ENCODE assay signal across 10 cellular contexts in the genomic region with DNA sequence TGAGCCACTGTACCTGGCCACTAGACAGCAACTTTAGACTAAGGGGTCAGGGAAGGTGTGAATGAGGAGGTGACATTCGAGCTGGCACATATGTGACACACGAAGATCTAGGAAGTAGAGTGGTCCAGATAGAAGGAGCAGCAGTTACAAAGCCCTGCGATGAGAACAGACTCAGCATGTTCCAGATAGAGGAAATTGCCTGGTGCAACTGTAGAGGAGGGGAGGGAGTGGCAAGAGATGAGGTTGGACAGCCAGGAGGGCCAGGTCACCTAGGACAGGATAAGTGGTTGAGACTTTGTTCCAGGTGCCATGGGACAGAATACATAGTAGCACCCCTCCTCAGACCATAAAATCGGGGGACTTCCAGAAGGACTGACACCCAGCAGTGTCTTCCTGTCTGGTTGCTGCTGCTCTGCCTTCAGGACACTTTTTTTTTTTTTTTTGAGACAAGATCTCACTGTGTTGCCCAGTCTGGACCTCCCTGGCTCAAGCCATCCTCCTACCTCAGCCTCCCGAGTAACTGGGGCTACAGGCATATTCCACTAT. TPM values are rescaled to one million over a fixed set of nuclear protein-coding genes. Genes with fewer than 3 reads are reported as not detected.
DNase-seq lines count a peak whose midpoint lies in the region; ATAC-seq and TF ChIP-seq lines count a peak whose summit lies in the region.
"Had no signal": no experiment of that assay in that cellular context is flagged by ENCODE, and none has a peak within 500 bp of the region (broad histone marks: within the 10 kb centered on the region; RNA-seq: fewer than 3 reads in every experiment).

No MANE protein-coding gene starts in this region.

- POLR2A ChIA-PET in Panc1 (lab: Charles Lee), result no interaction called here

- peak overlapping the region in 3 of 5 experiments; percentile 20 to 95 (median 80) for H3K27ac Mint-ChIP-seq in brain
- H3K27ac Mint-ChIP-seq in stimulated activated naive CD8-positive, alpha-beta T cell treated with anti-CD3 and anti-CD28 coated beads, Interleukin-15, amount 100 ng/mL, for 72 hours, result no peak overlapping the region

- no peaks in the 10 kb centered on the region for H3K27me3 Mint-ChIP-seq in brain
- H3K27me3 Mint-ChIP-seq in stimulated activated naive CD8-positive, alpha-beta T cell treated with anti-CD3 and anti-CD28 coated beads, Interleukin-15, amount 100 ng/mL, for 72 hours, result no peaks in the 10 kb centered on the region

- no peak for TF ChIP-seq CTCF in Panc1 (IDR thresholded peaks at IDR 0.05)
- no peak for TF ChIP-seq CTCF in brain (conservative IDR thresholded peaks at IDR 0.05)
- no peak for TF ChIP-seq CTCF in liver (IDR thresholded peaks at IDR 0.05; ENCODE audit: low read depth, low read length, missing input control)

- H3K4me3 Mint-ChIP-seq in brain, result peak overlapping the region in 1 of 5 experiments; percentile 13
- H3K4me3 Mint-ChIP-seq in stimulated activated naive CD8-positive, alpha-beta T cell treated with anti-CD3 and anti-CD28 coated beads, Interleukin-15, amount 100 ng/mL, for 72 hours, result no peak overlapping the region

- peaks cover 51% of the 10 kb centered on the region for H3K4me1 Mint-ChIP-seq in brain
- peaks cover 39% of the 10 kb centered on the region for H3K4me1 Mint-ChIP-seq in stimulated activated naive CD8-positive, alpha-beta T cell treated with anti-CD3 and anti-CD28 coated beads, Interleukin-15, amount 100 ng/mL, for 72 hours

- H3K9me3 ChIP-seq in Panc1 (ENCODE audit: control insufficient read depth, insufficient read depth, low read depth, low read length), result no peaks in the 10 kb centered on the region
- H3K9me3 ChIP-seq in liver (ENCODE audit: control insufficient read depth in 4 of 4, low read length in 3 of 4), result no peaks in the 10 kb centered on the region
- H3K9me3 ChIP-seq in subcutaneous abdominal adipose tissue (ENCODE audit: control insufficient read depth in 5 of 5, low read length in 5 of 5), result no peaks in the 10 kb centered on the region

- no peak overlapping the region for H3K9ac ChIP-seq in liver (ENCODE audit: low read depth in 1 of 2, low read length in 2 of 2)
- peak overlapping the region in 2 of 5 donors; percentile 8 to 44 for H3K9ac ChIP-seq in subcutaneous abdominal adipose tissue (ENCODE audit: low read length in 5 of 5)

- no peak for TF ChIP-seq RAD21 in liver (IDR thresholded peaks at IDR 0.05)

- 71% methylated on average over 5 of the region's 5 CpGs for WGBS in liver

- no peak for ATAC-seq in Panc1
- ATAC-seq in stimulated activated naive CD8-positive, alpha-beta T cell treated with anti-CD3 and anti-CD28 coated beads, Interleukin-15, amount 100 ng/mL, for 72 hours, result no peak

- CTCF ChIA-PET in Panc1 (lab: Charles Lee), result no interaction called here

- H3K36me3 Mint-ChIP-seq in brain, result peaks cover 35% of the 10 kb centered on the region

- H3K4me3 ChIP-seq in Panc1 (ENCODE audit: low read depth in 2 of 2, low read length in 2 of 2) (no peak overlapping the region), liver (ENCODE audit: low read depth in 1 of 3, low read length in 3 of 3) (no peak overlapping the region), subcutaneous abdominal adipose tissue (ENCODE audit: low read depth in 1 of 5, low read length in 5 of 5) (no peak overlapping the region)

- no peaks in the 10 kb centered on the region for H3K36me3 ChIP-seq in Panc1 (ENCODE audit: control insufficient read depth, insufficient read depth, low read length)
- no peaks in the 10 kb centered on the region for H3K36me3 ChIP-seq in liver (ENCODE audit: control insufficient read depth in 4 of 4, insufficient read depth in 3 of 4, low read depth in 1 of 4, low read length in 3 of 4)
- H3K36me3 ChIP-seq in subcutaneous abdominal adipose tissue (ENCODE audit: control insufficient read depth in 5 of 5, insufficient read depth in 5 of 5, low read length in 5 of 5), result peaks cover 0 to 16% (median 5%) of the 10 kb centered on the region in 5 donors

- TSS peak; percentile 21 for BruUV-seq in Panc1 (replicated peaks; lab: Mats Ljungman, UMichigan)

- DNase-seq in Panc1 (ENCODE audit: low read depth, low spot score) (no peak), NK-92 (lab: John Stamatoyannopoulos, UW; ENCODE audit: unreplicated experiment) (no peak), NCI-H748 treated with DMSO at 0.1 percent for 48 hours (lab: John Stamatoyannopoulos, UW) (no peak), NCI-H2029 (lab: John Stamatoyannopoulos, UW) (no peak)
- DNase-seq in stimulated activated naive CD8-positive, alpha-beta T cell treated with anti-CD3 and anti-CD28 coated beads, Interleukin-15, amount 100 ng/mL, for 72 hours, result no peak

- no peak overlapping the region for H3K27ac ChIP-seq in Panc1 (ENCODE audit: low read length)
- peak overlapping the region; percentile 77 to 90 for H3K27ac ChIP-seq in liver (ENCODE audit: low read depth in 1 of 2, low read length in 2 of 2)
- H3K27ac ChIP-seq in subcutaneous abdominal adipose tissue (ENCODE audit: low read depth, low read length), result peak overlapping the region; percentile 86

- H3K9me3 Mint-ChIP-seq in brain, result no peaks in the 10 kb centered on the region
- no peaks in the 10 kb centered on the region for H3K9me3 Mint-ChIP-seq in stimulated activated naive CD8-positive, alpha-beta T cell treated with anti-CD3 and anti-CD28 coated beads, Interleukin-15, amount 100 ng/mL, for 72 hours

- H3K4me1 ChIP-seq in Panc1 (ENCODE audit: control insufficient read depth, insufficient read depth, low read length) (peaks cover 15% of the 10 kb centered on the region), liver (ENCODE audit: control insufficient read depth in 4 of 4, insufficient read depth in 4 of 4, low read length in 3 of 4) (peaks cover 11 to 22% (median 17%) of the 10 kb centered on the region in 4 donors), subcutaneous abdominal adipose tissue (ENCODE audit: control insufficient read depth in 5 of 5, insufficient read depth in 5 of 5, low read length in 5 of 5) (peaks cover 18 to 66% (median 54%) of the 10 kb centered on the region in 5 donors)

- H3K27me3 ChIP-seq in Panc1 (ENCODE audit: control insufficient read depth, insufficient read depth, low read length), result no peaks in the 10 kb centered on the region
- no peaks in the 10 kb centered on the region for H3K27me3 ChIP-seq in liver (ENCODE audit: control insufficient read depth in 4 of 4, insufficient read depth in 4 of 4, low read length in 3 of 4)
- H3K27me3 ChIP-seq in subcutaneous abdominal adipose tissue (ENCODE audit: control insufficient read depth in 5 of 5, insufficient read depth in 4 of 5, low read length in 5 of 5), result no peaks in the 10 kb centered on the region

- intact Hi-C loops in Panc1 (cut with micrococcal nuclease; ENCODE audit: unreplicated experiment), result no loop called here

- in situ Hi-C loops in Panc1 (cut with HindIII; ENCODE audit: low pct_unique_long_range_greater_than_20kb, low sequenced_read_pairs), result no loop called here

TF ChIP-seq in liver, 16 proteins besides CTCF, POLR2A, EP300 and RAD21 (continues in another document):
- TF ChIP-seq GABPA (IDR thresholded peaks at IDR 0.05 in 1 of 2, conservative IDR thresholded peaks at IDR 0.05 in 1 of 2) (no peak), TAF1 (conservative IDR thresholded peaks at IDR 0.05) (no peak), RXRA (IDR thresholded peaks at IDR 0.05) (no peak), HNF4G (IDR thresholded peaks at IDR 0.05) (no peak), FOXA2 (IDR thresholded peaks at IDR 0.05) (no peak)
- TF ChIP-seq, protein P1, sequence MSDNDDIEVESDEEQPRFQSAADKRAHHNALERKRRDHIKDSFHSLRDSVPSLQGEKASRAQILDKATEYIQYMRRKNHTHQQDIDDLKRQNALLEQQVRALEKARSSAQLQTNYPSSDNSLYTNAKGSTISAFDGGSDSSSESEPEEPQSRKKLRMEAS (IDR thresholded peaks at IDR 0.05), result no peak

RNA-seq across cellular contexts. Expression of a gene that starts 11.0 kb away (rescaled TPM):
- total RNA-seq in Panc1 (2021; ENCODE audit: unreplicated experiment) (43.4 TPM), liver (10 to 100 TPM; 15.9 to 22.7 TPM)
- polyA plus RNA-seq in Panc1 (2012; ENCODE audit: insufficient read length), result 27.6 TPM
- polyA plus RNA-seq in brain (ENCODE audit: insufficient read depth, low read depth, low replicate concordance) (23.9 TPM), liver (10 to 100 TPM; 11.4 to 26.9 TPM)

RNA-seq across cellular contexts. Expression of a gene that starts 11.8 kb away (rescaled TPM):
- total RNA-seq in Panc1 (2021; ENCODE audit: unreplicated experiment) (119 TPM), liver (10 to 100 TPM; 27.4 to 69.5 TPM)
- polyA plus RNA-seq in Panc1 (2012; ENCODE audit: insufficient read length), result 166 TPM
- polyA plus RNA-seq in brain (ENCODE audit: insufficient read depth, low read depth, low replicate concordance) (181 TPM), liver (10 to 100 TPM; 51.0 to 58.7 TPM)

RNA-seq across cellular contexts. Expression of a gene that starts 14.3 kb away (rescaled TPM):
- total RNA-seq in Panc1 (2021; ENCODE audit: unreplicated experiment) (85.3 TPM), liver (10 to 100 TPM; 22.9 to 26.8 TPM)
- 80.8 TPM for polyA plus RNA-seq in Panc1 (2012; ENCODE audit: insufficient read length)
- polyA plus RNA-seq in brain (ENCODE audit: insufficient read depth, low read depth, low replicate concordance) (64.6 TPM), liver (10 to 100 TPM; 17.7 to 20.3 TPM)

RNA-seq across cellular contexts. Expression of a gene that starts 16.4 kb away (rescaled TPM):
- total RNA-seq in Panc1 (2021; ENCODE audit: unreplicated experiment), result 27.3 TPM
- 31.5 TPM for polyA plus RNA-seq in Panc1 (2012; ENCODE audit: insufficient read length)
- polyA plus RNA-seq in brain (ENCODE audit: insufficient read depth, low read depth, low replicate concordance), result 42.7 TPM
- total RNA-seq in liver, result 10 to 100 TPM; 14.1 to 19.7 TPM
- 1 to 10 TPM; 6.7 to 9.5 TPM for polyA plus RNA-seq in liver

RNA-seq across cellular contexts. Expression of a gene that starts 26.2 kb away (rescaled TPM):
- total RNA-seq in Panc1 (2021; ENCODE audit: unreplicated experiment) (1.1 TPM), liver (under 1 TPM; 0.14 to 0.33 TPM)
- polyA plus RNA-seq in Panc1 (2012; ENCODE audit: insufficient read length), result 1.6 TPM
- polyA plus RNA-seq in brain (ENCODE audit: insufficient read depth, low read depth, low replicate concordance) (2.6 TPM), liver (under 1 TPM; 0.23 to 0.24 TPM)
- total RNA-seq: lung microvascular endothelial cell, SK-MEL-5 had no signal

Comparison
In these comparisons a context has a peak if more than half of its experiments do, and no peak if none do; other contexts are left out.
1. H3K27ac Mint-ChIP-seq: peak in brain (3 of 5); none in stimulated activated naive CD8-positive, alpha-beta T cell treated with anti-CD3 and anti-CD28 coated beads, Interleukin-15, amount 100 ng/mL, for 72 hours (0 of 2).